11 cellular contexts compared by ENCODE assay signal in the genomic region with DNA sequence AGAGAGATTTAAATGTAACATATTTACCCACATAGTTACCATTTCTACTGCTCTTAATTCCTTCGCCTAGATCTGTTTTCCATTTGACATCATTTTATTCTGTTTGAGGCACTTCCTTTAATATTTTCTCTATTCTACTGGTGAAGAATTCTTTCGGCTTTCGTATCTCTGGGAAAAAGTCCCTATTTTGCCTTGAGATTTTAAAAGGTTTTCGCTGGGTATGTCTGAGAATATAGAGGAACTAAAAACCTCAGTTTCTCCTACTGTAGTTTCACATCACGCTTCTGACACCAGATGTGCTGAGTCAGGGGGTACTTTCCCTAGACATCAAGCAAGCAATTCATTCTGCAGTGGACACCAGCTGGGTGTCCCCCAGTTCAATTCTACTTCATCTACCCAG.
DNase-seq lines count a peak whose midpoint lies in the region; ATAC-seq and TF ChIP-seq lines count a peak whose summit lies in the region.
"Had no signal": no experiment of that assay in that cellular context is flagged by ENCODE, and none has a peak within 500 bp of the region (broad histone marks: within the 10 kb centered on the region; RNA-seq: fewer than 3 reads in every experiment).

No MANE protein-coding gene starts in this region.

- intact Hi-C loops in Calu3 (cut with micrococcal nuclease; ENCODE audit: unreplicated experiment): no loop called here

- H3K27ac Mint-ChIP-seq in nephron progenitor cell (no peak overlapping the region), Calu3 (ENCODE audit: unreplicated experiment) (no peak overlapping the region)
- H3K27ac Mint-ChIP-seq: activated T-cell treated with anti-CD3 and anti-CD28 coated beads, Interleukin-2, amount 50 U/mL, for 72 hours had no signal

- CTCF ChIA-PET in Calu3 (lab: Charles Lee): interaction anchor here (0.9 kb wide), 1 partner anchor 9 kb away, joined by 3 read pairs; no protein-coding TSS in a partner anchor

- H3K27me3 Mint-ChIP-seq in nephron progenitor cell (ENCODE audit: low read depth, poor library complexity) (peaks cover 7% of the 10 kb centered on the region), Calu3 (ENCODE audit: unreplicated experiment) (no peaks in the 10 kb centered on the region)

- peaks cover 44% of the 10 kb centered on the region for H3K9me3 Mint-ChIP-seq in nephron progenitor cell
- peaks cover 4% of the 10 kb centered on the region for H3K9me3 Mint-ChIP-seq in Calu3 (ENCODE audit: low read depth, unreplicated experiment)
- H3K9me3 Mint-ChIP-seq: activated T-cell treated with anti-CD3 and anti-CD28 coated beads, Interleukin-2, amount 50 U/mL, for 72 hours had no signal

- DNase-seq in nephron progenitor cell (no peak), Calu3 (no peak)
- DNase-seq: activated T-cell treated with anti-CD3 and anti-CD28 coated beads, Interleukin-2, amount 50 U/mL, for 72 hours; hypothalamus; Right ventricle myocardium superior; stimulated activated naive CD4-positive, alpha-beta T cell treated with Interleukin-2 at 50 U/mL for 16 hours had no signal

- no TSS peak for BruUV-seq in Calu3 (replicated peaks; lab: Mats Ljungman, UMichigan)

- H3K36me3 Mint-ChIP-seq in nephron progenitor cell (ENCODE audit: low read depth) (peaks cover 94% of the 10 kb centered on the region), Calu3 (ENCODE audit: insufficient read depth, unreplicated experiment) (peaks cover 30% of the 10 kb centered on the region)

- H3K4me1 Mint-ChIP-seq in nephron progenitor cell: no peaks in the 10 kb centered on the region
- H3K4me1 Mint-ChIP-seq in Calu3 (ENCODE audit: low read depth, unreplicated experiment): peaks cover 8% of the 10 kb centered on the region

- TF ChIP-seq CTCF in nephron progenitor cell (IDR thresholded peaks at IDR 0.05) (no peak), Calu3 (IDR thresholded peaks at IDR 0.05; ENCODE audit: unreplicated experiment) (no peak)

- H3K4me3 Mint-ChIP-seq in nephron progenitor cell: no peak overlapping the region
- no peak overlapping the region for H3K4me3 Mint-ChIP-seq in Calu3 (ENCODE audit: low read depth, unreplicated experiment)
- H3K4me3 Mint-ChIP-seq: activated T-cell treated with anti-CD3 and anti-CD28 coated beads, Interleukin-2, amount 50 U/mL, for 72 hours had no signal

- peak; percentile 68 for ATAC-seq in GM18909 (IDR thresholded peaks at IDR 0.05; ENCODE audit: poor library complexity, unreplicated experiment)
- peak; percentile 41 for ATAC-seq in GM21737 (IDR thresholded peaks at IDR 0.05; ENCODE audit: unreplicated experiment)
- peak; percentile 59 for ATAC-seq in HG03354 (IDR thresholded peaks at IDR 0.05; ENCODE audit: poor library complexity, severe bottlenecking, unreplicated experiment)
- no peak for ATAC-seq in esophagus mucosa
- no peak for ATAC-seq in GM19397 (IDR thresholded peaks at IDR 0.05; ENCODE audit: unreplicated experiment)
- ATAC-seq: activated T-cell treated with anti-CD3 and anti-CD28 coated beads, Interleukin-2, amount 50 U/mL, for 72 hours had no signal

Comparison
In these comparisons a context has a peak if more than half of its experiments do, and no peak if none do; other contexts are left out.
1. ATAC-seq: peak in GM18909 (single experiment), GM21737 (single experiment) and HG03354 (single experiment); none in esophagus mucosa (single experiment) and GM19397 (single experiment).